In the genomic region with DNA sequence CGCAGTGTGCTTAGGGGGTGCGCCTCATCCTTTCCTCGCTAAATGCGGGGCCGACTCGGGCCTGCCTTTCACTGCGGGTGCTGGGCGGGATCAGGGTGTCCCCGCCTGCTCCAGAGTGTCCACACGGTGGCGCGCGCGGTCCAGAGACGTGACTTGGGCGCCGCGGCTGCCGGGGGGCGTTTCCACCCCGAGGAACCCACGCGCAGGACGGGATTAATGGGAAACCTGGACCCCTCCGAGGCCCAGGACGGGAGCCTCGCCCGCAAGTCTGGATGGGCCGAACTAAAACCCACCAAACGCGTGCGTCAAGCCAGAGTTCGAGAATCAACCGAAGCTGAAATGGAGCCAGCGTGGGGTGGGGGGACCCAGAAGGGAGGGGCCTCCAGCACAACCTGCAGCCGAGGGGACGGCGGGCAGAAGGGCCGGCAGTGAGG, we compare ENCODE assay signal across 8 cellular contexts.
DNase-seq lines count a peak whose midpoint lies in the region; ATAC-seq and TF ChIP-seq lines count a peak whose summit lies in the region.

No MANE protein-coding gene starts in this region.

- no peak overlapping the region for H3K27ac Mint-ChIP-seq in natural killer cell treated with Interleukin-12 subunit alpha and Interleukin-12 subunit beta and Interleukin-15 and Interleukin-18, amount 100 ng/mL, for 72 hours

- peak overlapping the region; percentile 79 for H3K4me3 Mint-ChIP-seq in natural killer cell treated with Interleukin-12 subunit alpha and Interleukin-12 subunit beta and Interleukin-15 and Interleukin-18, amount 100 ng/mL, for 72 hours

- H3K4me1 Mint-ChIP-seq in natural killer cell treated with Interleukin-12 subunit alpha and Interleukin-12 subunit beta and Interleukin-15 and Interleukin-18, amount 100 ng/mL, for 72 hours (ENCODE audit: low read depth in 2 of 2): peaks cover 25 to 45% of the 10 kb centered on the region in 2 donors

- H3K9me3 Mint-ChIP-seq in natural killer cell treated with Interleukin-12 subunit alpha and Interleukin-12 subunit beta and Interleukin-15 and Interleukin-18, amount 100 ng/mL, for 72 hours: no peaks in the 10 kb centered on the region

- H3K4me3 ChIP-seq in fibroblast of pulmonary artery (replicated peaks; ENCODE audit: low read depth, low read length): peak overlapping the region; percentile 68

- H3K27me3 Mint-ChIP-seq in natural killer cell treated with Interleukin-12 subunit alpha and Interleukin-12 subunit beta and Interleukin-15 and Interleukin-18, amount 100 ng/mL, for 72 hours: no peaks in the 10 kb centered on the region

- peak; percentile 64 for TF ChIP-seq CTCF in fibroblast of pulmonary artery (IDR thresholded peaks at IDR 0.05; ENCODE audit: low read length, missing control alignments)

- peak; percentile 84 for DNase-seq in NCI-H1436 (lab: John Stamatoyannopoulos, UW)
- DNase-seq in NCI-H1436 treated with DMSO at 0.1 percent for 48 hours (lab: John Stamatoyannopoulos, UW): no peak
- peak; percentile 96 for DNase-seq in HuH-7 (ENCODE audit: low spot score)
- DNase-seq in RKO (ENCODE audit: low spot score): peak; percentile 85
- peak; percentile 80 for DNase-seq in activated T-helper 9 cell treated with anti-CD3 and anti-CD28 coated beads, Interleukin-2, amount 50 U/mL, for 16 hours (ENCODE audit: low read depth)
- peak; percentile 85 for DNase-seq in fibroblast of pulmonary artery (ENCODE audit: low read depth)
- peak; percentile 86 for DNase-seq in natural killer cell treated with Interleukin-12 subunit alpha and Interleukin-12 subunit beta and Interleukin-15 and Interleukin-18, amount 100 ng/mL, for 72 hours (ENCODE audit: low spot score)
- DNase-seq in stimulated activated naive CD4-positive, alpha-beta T cell (lab: John Stamatoyannopoulos, UW): peak; percentile 66 to 90 (median 82)

- H3K36me3 Mint-ChIP-seq in natural killer cell treated with Interleukin-12 subunit alpha and Interleukin-12 subunit beta and Interleukin-15 and Interleukin-18, amount 100 ng/mL, for 72 hours: no peaks in the 10 kb centered on the region

- ATAC-seq in natural killer cell treated with Interleukin-12 subunit alpha and Interleukin-12 subunit beta and Interleukin-15 and Interleukin-18, amount 100 ng/mL, for 72 hours: peak; percentile 90
